In the genomic region with DNA sequence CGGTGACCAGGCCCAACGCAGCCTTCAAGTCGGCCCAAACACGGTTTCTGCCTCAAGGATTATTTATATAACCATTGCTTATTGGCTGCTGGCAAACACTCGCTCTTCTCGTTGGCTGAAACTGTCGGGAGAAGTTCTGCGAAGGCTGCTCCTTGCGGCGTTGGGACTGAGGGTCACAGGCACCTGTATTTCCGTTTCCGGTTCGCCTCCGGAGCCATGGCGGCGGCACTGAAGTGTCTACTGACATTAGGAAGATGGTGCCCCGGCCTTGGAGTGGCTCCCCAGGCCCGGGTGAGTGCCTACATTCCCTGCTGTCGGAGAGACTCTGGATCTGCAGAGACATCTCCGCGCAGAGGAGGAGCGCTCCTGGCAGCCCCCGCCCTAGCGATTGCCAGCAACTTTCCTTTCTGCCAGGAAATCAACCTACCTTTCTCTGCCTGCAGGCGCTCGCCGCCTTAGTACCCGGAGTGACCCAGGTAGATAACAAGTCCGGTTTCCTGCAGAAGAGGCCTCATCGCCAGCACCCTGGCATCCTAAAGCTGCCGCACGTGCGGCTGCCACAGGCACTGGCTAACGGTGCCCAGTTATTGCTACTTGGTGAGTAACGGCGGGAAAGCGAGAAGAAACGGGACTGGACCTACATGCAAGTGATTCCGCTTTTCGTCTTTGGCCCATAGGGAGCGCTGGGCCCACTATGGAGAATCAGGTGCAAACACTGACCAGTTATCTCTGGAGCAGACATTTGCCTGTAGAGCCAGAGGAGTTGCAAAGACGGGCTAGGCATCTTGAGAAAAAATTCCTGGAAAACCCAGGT, we compare ENCODE assay signal across 8 cellular contexts. TPM values are rescaled to one million over a fixed set of nuclear protein-coding genes. Genes with fewer than 3 reads are reported as not detected.
DNase-seq lines count a peak whose midpoint lies in the region; ATAC-seq lines count a peak whose summit lies in the region.

Gene METTL17 (plus strand): TSS at position 194 of the 814 bp plus-strand sequence. CDS start 23 bp downstream, at position 217.

- peaks cover 2 to 4% of the 10 kb centered on the region in 2 donors for H3K27me3 Mint-ChIP-seq in effector memory CD8-positive, alpha-beta T cell

- no peaks in the 10 kb centered on the region for H3K9me3 Mint-ChIP-seq in effector memory CD8-positive, alpha-beta T cell

- peak within 1 kb of the TSS; percentile 96 for H3K27ac Mint-ChIP-seq in effector memory CD8-positive, alpha-beta T cell

- POLR2A ChIA-PET in activated CD8-positive, alpha-beta memory T cell treated with anti-CD3 and anti-CD28 coated beads for 36 hours (lab: Charles Lee) = no interaction called here

- peak; percentile 96 for DNase-seq in COLO829 (ENCODE audit: low spot score)
- peak; percentile 94 for DNase-seq in HS-27A (ENCODE audit: low read depth)
- DNase-seq in NOMO-1 (lab: John Stamatoyannopoulos, UW; ENCODE audit: unreplicated experiment in 2 of 2) = peak; percentile 97 to 98
- peak; percentile 73 to 76 (median 75) for DNase-seq in effector memory CD8-positive, alpha-beta T cell
- DNase-seq in medulla oblongata (ENCODE audit: extremely low spot score) = peak; percentile 96
- peak; percentile 73 for DNase-seq in stimulated activated CD8-positive, alpha-beta memory T cell treated with anti-CD3 and anti-CD28 coated beads, Interleukin-12 subunit alpha, Interleukin-12 subunit beta, amount 100 ng/mL, for 1 hour (ENCODE audit: low read depth)

- ATAC-seq in GM19467 (IDR thresholded peaks at IDR 0.05; ENCODE audit: unreplicated experiment) = peak; percentile 95
- peak; percentile 92 for ATAC-seq in effector memory CD8-positive, alpha-beta T cell (replicated peaks)

- H3K4me3 Mint-ChIP-seq in effector memory CD8-positive, alpha-beta T cell = peak within 1 kb of the TSS; percentile 94 to 96

- peaks cover 17 to 22% of the 10 kb centered on the region in 2 donors for H3K4me1 Mint-ChIP-seq in effector memory CD8-positive, alpha-beta T cell (ENCODE audit: low read depth in 2 of 2)

- CTCF ChIA-PET in activated CD8-positive, alpha-beta memory T cell treated with anti-CD3 and anti-CD28 coated beads for 36 hours (lab: Charles Lee) = interaction anchor here (1.6 kb wide), 1 partner anchor 25 kb away, joined by 5 read pairs; no protein-coding TSS in a partner anchor

- H3K36me3 Mint-ChIP-seq in effector memory CD8-positive, alpha-beta T cell (ENCODE audit: insufficient read depth) = peaks cover 45% of the 10 kb centered on the region

RNA-seq across cellular contexts. Expression of gene METTL17, which starts in this region (rescaled TPM):
- 100 to 1,000 TPM; 105 to 106 TPM for total RNA-seq in activated CD8-positive, alpha-beta memory T cell treated with anti-CD3 and anti-CD28 coated beads for 36 hours

Comparison
In these comparisons a context has a peak if more than half of its experiments do, and no peak if none do; other contexts are left out.
1. Peak in every context shown above with its lines: DNase-seq and ATAC-seq.